In genomic region chr12:43338848-43339526, GRCh38 we compare ENCODE assay signal across 7 cellular contexts.
DNase-seq lines count a peak whose midpoint lies in the region; ATAC-seq, FAIRE-seq and TF ChIP-seq lines count a peak whose summit lies in the region.

No MANE protein-coding gene starts in this region.

- no peaks in the 10 kb centered on the region for H3K36me3 Mint-ChIP-seq in astrocyte (ENCODE audit: low read depth, unreplicated experiment)

- H2AFZ ChIP-seq in astrocyte (ENCODE audit: low read depth, low read length) (no peak overlapping the region), keratinocyte (ENCODE audit: control insufficient read depth, low read length) (no peak overlapping the region)

- peaks cover 3% of the 10 kb centered on the region for H3K9me3 ChIP-seq in astrocyte (ENCODE audit: insufficient read depth, low read depth, low read length)
- H3K9me3 ChIP-seq in keratinocyte (ENCODE audit: control insufficient read depth, low read depth, low read length), result no peaks in the 10 kb centered on the region

- no peaks in the 10 kb centered on the region for H3K9me1 ChIP-seq in keratinocyte (ENCODE audit: control insufficient read depth, extremely low read depth, insufficient read depth, low read length)

- H3K9me3 Mint-ChIP-seq in astrocyte (ENCODE audit: unreplicated experiment), result no peaks in the 10 kb centered on the region

- H3K27ac ChIP-seq in astrocyte (ENCODE audit: low read depth, low read length), result peak overlapping the region; percentile 41
- H3K27ac ChIP-seq in keratinocyte (ENCODE audit: control insufficient read depth, insufficient read depth, low read length), result no peak overlapping the region

- H3K4me3 ChIP-seq in astrocyte (ENCODE audit: insufficient read depth, low read depth, low read length) (no peak overlapping the region), keratinocyte (ENCODE audit: control insufficient read depth in 2 of 3, extremely low read depth in 1 of 3, insufficient read depth in 2 of 3, low read depth in 1 of 3, low read length in 3 of 3) (no peak overlapping the region)

- H3K4me2 ChIP-seq in astrocyte (ENCODE audit: low read length) (peak overlapping the region; percentile 51), keratinocyte (ENCODE audit: control insufficient read depth, extremely low read depth, insufficient read depth, low read depth, low read length) (no peak overlapping the region)

- dilution Hi-C loops in keratinocyte (cut with MboI; ENCODE audit: extremely low pct_ligation_motif_present, low sequenced_read_pairs), result no loop called here

- no peaks in the 10 kb centered on the region for H4K20me1 ChIP-seq in astrocyte (ENCODE audit: insufficient read depth, low read length)
- no peaks in the 10 kb centered on the region for H4K20me1 ChIP-seq in keratinocyte (ENCODE audit: control insufficient read depth, extremely low read depth, insufficient read depth, low read length)

- H3K9ac ChIP-seq in astrocyte (ENCODE audit: low read length) (peak overlapping the region; percentile 36), keratinocyte (ENCODE audit: control insufficient read depth, extremely low read depth, insufficient read depth, low read length) (no peak overlapping the region)

- no peak overlapping the region for H3K4me3 Mint-ChIP-seq in astrocyte (ENCODE audit: unreplicated experiment)

- H3K4me1 ChIP-seq in astrocyte (ENCODE audit: insufficient read depth, low read length) (peaks cover 23% of the 10 kb centered on the region), keratinocyte (ENCODE audit: control insufficient read depth, extremely low read depth, insufficient read depth, low read length) (peaks cover 3% of the 10 kb centered on the region)

- peak; percentile 49 for DNase-seq in NCI-H1105 treated with DMSO at 0.1 percent for 48 hours (lab: John Stamatoyannopoulos, UW)
- peak; percentile 74 for DNase-seq in astrocyte (ENCODE audit: low read depth)
- DNase-seq in keratinocyte (ENCODE audit: low read depth, low spot score), result no peak
- no peak for DNase-seq in stimulated activated CD4-positive, alpha-beta T cell treated with anti-CD3 and anti-CD28 coated beads, Interleukin-15, amount 100 ng/mL, for 24 hours
- DNase-seq in HPDE6-E6E7 (ENCODE audit: extremely low spot score), result no peak

- peaks cover 24% of the 10 kb centered on the region for H3K4me1 Mint-ChIP-seq in astrocyte (ENCODE audit: low read depth, unreplicated experiment)

- H3K36me3 ChIP-seq in astrocyte (ENCODE audit: insufficient read depth, low read length) (no peaks in the 10 kb centered on the region), keratinocyte (ENCODE audit: control insufficient read depth in 2 of 2, extremely low read depth in 1 of 2, insufficient read depth in 2 of 2, low read length in 2 of 2) (no peaks in the 10 kb centered on the region)

- FAIRE-seq in astrocyte (lab: Jason Lieb, UNC), result peak; percentile 54
- peak; percentile 91 for FAIRE-seq in keratinocyte (lab: Jason Lieb, UNC)

- H3K79me2 ChIP-seq in astrocyte (ENCODE audit: insufficient read depth, low read length) (no peaks in the 10 kb centered on the region), keratinocyte (ENCODE audit: control insufficient read depth, insufficient read depth, low read length) (no peaks in the 10 kb centered on the region)

- TF ChIP-seq CTCF in astrocyte (IDR thresholded peaks at IDR 0.05; ENCODE audit: insufficient read depth, low read depth, low read length) (peak; percentile 65), keratinocyte (optimal IDR thresholded peaks at IDR 0.05 in 1 of 3, IDR thresholded peaks at IDR 0.05 in 1 of 3, conservative IDR thresholded peaks at IDR 0.05 in 1 of 3; ENCODE audit: extremely low read depth in 1 of 3, insufficient read depth in 2 of 3, low read length in 3 of 3) (peak; percentile 41 to 68 (median 46))

- H3K27me3 ChIP-seq in astrocyte (ENCODE audit: insufficient read depth, low read length) (no peaks in the 10 kb centered on the region), keratinocyte (ENCODE audit: control insufficient read depth, extremely low read depth, insufficient read depth, low read length) (no peaks in the 10 kb centered on the region)

- no peak overlapping the region for H3K27ac Mint-ChIP-seq in astrocyte (ENCODE audit: unreplicated experiment)

- no peaks in the 10 kb centered on the region for H3K27me3 Mint-ChIP-seq in astrocyte (ENCODE audit: low read depth, unreplicated experiment)

- ATAC-seq in GM18519 (IDR thresholded peaks at IDR 0.05; ENCODE audit: low FRiP score, unreplicated experiment) (peak; percentile 42), HG02798 (IDR thresholded peaks at IDR 0.05; ENCODE audit: poor library complexity, unreplicated experiment) (peak; percentile 50)

Comparison
In these comparisons a context has a peak if more than half of its experiments do, and no peak if none do; other contexts are left out.
1. DNase-seq: peak in NCI-H1105 treated with DMSO at 0.1 percent for 48 hours (single experiment) and astrocyte (single experiment); none in keratinocyte (single experiment), stimulated activated CD4-positive, alpha-beta T cell treated with anti-CD3 and anti-CD28 coated beads, Interleukin-15, amount 100 ng/mL, for 24 hours (single experiment) and HPDE6-E6E7 (single experiment).